In the genomic region with DNA sequence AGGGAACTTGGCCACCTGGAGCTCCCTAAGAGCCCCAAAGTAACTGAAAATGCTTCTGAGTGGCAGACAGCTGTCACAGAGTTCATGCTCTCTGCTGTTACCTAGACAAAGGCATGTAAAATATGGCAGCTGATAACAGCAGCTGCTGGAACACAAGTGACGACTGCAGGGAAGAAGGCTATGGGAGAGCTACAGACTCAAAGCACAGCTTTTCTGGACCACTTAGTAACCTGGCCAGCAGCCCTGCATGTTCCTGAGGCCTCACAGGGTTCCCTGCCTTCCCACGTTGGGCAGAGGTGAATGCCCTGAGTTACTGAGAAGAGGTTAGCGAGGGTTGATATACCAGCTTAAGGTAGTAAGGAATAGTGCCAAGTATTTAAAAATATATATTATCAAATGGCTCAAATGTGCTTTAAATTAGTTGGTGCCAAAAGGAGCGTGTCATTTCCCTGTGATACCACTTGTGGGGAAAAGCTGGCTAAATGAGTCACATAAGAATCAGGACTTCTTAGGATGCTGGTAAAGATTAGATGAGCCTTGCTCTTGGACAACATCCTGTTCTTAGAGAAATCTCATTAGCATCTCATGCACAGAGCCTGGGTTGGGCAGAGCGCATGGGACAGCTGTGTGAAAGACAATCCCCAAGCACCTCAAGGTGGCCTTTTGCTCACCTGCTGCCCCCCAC, we compare ENCODE assay signal across 14 cellular contexts.
DNase-seq lines count a peak whose midpoint lies in the region; ATAC-seq and TF ChIP-seq lines count a peak whose summit lies in the region.
"Had no signal": no experiment of that assay in that cellular context is flagged by ENCODE, and none has a peak within 500 bp of the region (broad histone marks: within the 10 kb centered on the region; RNA-seq: fewer than 3 reads in every experiment).

No MANE protein-coding gene starts in this region.

- H3K36me3 ChIP-seq in gastroesophageal sphincter = no peaks in the 10 kb centered on the region
- H3K36me3 ChIP-seq: BE2C had no signal

- H3K9me3 ChIP-seq in gastroesophageal sphincter = no peaks in the 10 kb centered on the region
- H3K9me3 ChIP-seq: BE2C had no signal

- peak; percentile 73 to 84 for ATAC-seq in left cardiac atrium
- ATAC-seq in gastroesophageal sphincter = no peak
- ATAC-seq in GM18861 (IDR thresholded peaks at IDR 0.05; ENCODE audit: unreplicated experiment) = no peak
- ATAC-seq: Panc1 had no signal

- no peaks in the 10 kb centered on the region for H3K4me1 ChIP-seq in gastroesophageal sphincter

- TF ChIP-seq POLR2A in gastroesophageal sphincter (IDR thresholded peaks at IDR 0.05) = no peak

- no peak for TF ChIP-seq CTCF in AG09319 (IDR thresholded peaks at IDR 0.05; ENCODE audit: low read depth, low read length)
- no peak for TF ChIP-seq CTCF in gastroesophageal sphincter (IDR thresholded peaks at IDR 0.05)

- DNase-seq in AG09319 (ENCODE audit: extremely low read depth, low read depth) (peak; percentile 8), LHCN-M2 (ENCODE audit: low read depth) (peak; percentile 68), astrocyte of the hippocampus (ENCODE audit: low read depth, low spot score) (peak; percentile 15), left cardiac atrium (peak; percentile 66), MV-4-11 (lab: John Stamatoyannopoulos, UW) (no peak)
- DNase-seq in activated CD8-positive, alpha-beta memory T cell treated with anti-CD3 and anti-CD28 coated beads for 24 hours = no peak
- DNase-seq: activated T-cell treated with anti-CD3 and anti-CD28 coated beads for 4 hours; BE2C; DMS53; stimulated activated CD4-positive, alpha-beta T cell treated with anti-CD3 and anti-CD28 coated beads, Interleukin-2, amount 100 ng/mL, for 24 hours; T-helper 2 cell had no signal

- 75 to 86% methylated on average over 2 to 3 of the region's 5 CpGs for WGBS in gastroesophageal sphincter (ENCODE audit: low coverage in 1 of 2), 2 donors

- no peak overlapping the region for H3K4me3 ChIP-seq in gastroesophageal sphincter

- H3K27me3 ChIP-seq in gastroesophageal sphincter = peaks cover 37% of the 10 kb centered on the region
- H3K27me3 ChIP-seq: BE2C had no signal

- no peak overlapping the region for H3K27ac ChIP-seq in gastroesophageal sphincter

- intact Hi-C loops in left cardiac atrium (cut with DNase I) = loop anchor here in 1 of 2 donors (10.0 kb wide), 1 partner anchor 191 kb away; no protein-coding TSS in a partner anchor

- no peak for TF ChIP-seq EP300 in gastroesophageal sphincter (IDR thresholded peaks at IDR 0.05)

Comparison
In these comparisons a context has a peak if more than half of its experiments do, and no peak if none do; other contexts are left out.
1. DNase-seq: peak in AG09319 (single experiment), LHCN-M2 (single experiment), astrocyte of the hippocampus (single experiment) and left cardiac atrium (single experiment); none in activated CD8-positive, alpha-beta memory T cell treated with anti-CD3 and anti-CD28 coated beads for 24 hours (single experiment) and MV-4-11 (single experiment).
2. ATAC-seq: peak in left cardiac atrium (2 of 2); none in gastroesophageal sphincter (single experiment) and GM18861 (single experiment).